In the genomic region with DNA sequence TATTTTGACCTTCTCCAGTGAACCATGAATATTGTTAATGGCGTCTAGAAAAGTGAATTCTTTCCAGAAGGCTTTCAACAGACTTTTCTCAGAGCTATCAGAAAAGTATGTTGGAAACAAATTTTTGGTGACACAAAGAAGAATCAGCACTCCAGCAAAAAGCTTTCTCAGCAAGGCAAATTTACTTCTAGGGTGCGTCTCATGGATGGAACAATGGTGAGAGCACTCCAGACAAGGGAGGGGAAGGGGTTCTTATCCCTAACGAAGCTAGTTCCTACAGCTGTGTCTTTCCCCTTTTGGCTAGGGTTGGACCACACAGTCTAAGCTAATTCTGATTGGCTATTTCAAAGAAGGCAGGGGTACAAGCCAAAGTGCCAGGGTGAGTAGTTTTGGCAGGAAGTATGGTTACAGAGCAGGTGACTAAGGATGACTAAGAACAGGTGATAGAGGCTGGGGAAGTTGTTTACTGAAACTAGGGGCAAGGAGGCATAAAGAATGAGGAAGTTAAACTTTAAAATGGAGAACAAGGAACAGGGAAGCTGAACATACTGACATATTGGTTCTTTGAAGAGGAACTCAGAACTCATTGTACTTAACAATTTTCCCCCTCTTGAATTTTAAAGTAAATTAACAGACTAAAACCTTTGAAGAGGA, we compare ENCODE assay signal across 13 cellular contexts.
DNase-seq lines count a peak whose midpoint lies in the region; ATAC-seq and TF ChIP-seq lines count a peak whose summit lies in the region.
"Had no signal": no experiment of that assay in that cellular context is flagged by ENCODE, and none has a peak within 500 bp of the region (broad histone marks: within the 10 kb centered on the region; RNA-seq: fewer than 3 reads in every experiment).

No MANE protein-coding gene starts in this region.

- peak overlapping the region; percentile 1 for H3K27ac Mint-ChIP-seq in activated B cell treated with CpG ODN at 0.5 μM for 24 hours
- no peak overlapping the region for H3K27ac Mint-ChIP-seq in activated T-cell treated with anti-CD3 and anti-CD28 coated beads, Interleukin-2, amount 50 U/mL, for 24 hours
- H3K27ac Mint-ChIP-seq: activated CD8-positive, alpha-beta T cell treated with anti-CD3 and anti-CD28 coated beads for 36 hours; H9 had no signal

- H3K4me3 Mint-ChIP-seq in activated B cell treated with CpG ODN at 0.5 μM for 24 hours = no peak overlapping the region
- no peak overlapping the region for H3K4me3 Mint-ChIP-seq in activated T-cell treated with anti-CD3 and anti-CD28 coated beads, Interleukin-2, amount 50 U/mL, for 24 hours
- H3K4me3 Mint-ChIP-seq: activated CD8-positive, alpha-beta T cell treated with anti-CD3 and anti-CD28 coated beads for 36 hours; H9; neural crest cell had no signal

- no peaks in the 10 kb centered on the region for H3K27me3 Mint-ChIP-seq in activated B cell treated with CpG ODN at 0.5 μM for 24 hours
- no peaks in the 10 kb centered on the region for H3K27me3 Mint-ChIP-seq in activated T-cell treated with anti-CD3 and anti-CD28 coated beads, Interleukin-2, amount 50 U/mL, for 24 hours
- H3K27me3 Mint-ChIP-seq: activated CD8-positive, alpha-beta T cell treated with anti-CD3 and anti-CD28 coated beads for 36 hours had no signal

- no peaks in the 10 kb centered on the region for H3K36me3 Mint-ChIP-seq in activated B cell treated with CpG ODN at 0.5 μM for 24 hours (ENCODE audit: low read depth)
- no peaks in the 10 kb centered on the region for H3K36me3 Mint-ChIP-seq in activated T-cell treated with anti-CD3 and anti-CD28 coated beads, Interleukin-2, amount 50 U/mL, for 24 hours (ENCODE audit: low read depth)

- H3K4me1 Mint-ChIP-seq in activated B cell treated with CpG ODN at 0.5 μM for 24 hours = peaks cover 10% of the 10 kb centered on the region
- no peaks in the 10 kb centered on the region for H3K4me1 Mint-ChIP-seq in activated T-cell treated with anti-CD3 and anti-CD28 coated beads, Interleukin-2, amount 50 U/mL, for 24 hours (ENCODE audit: low read depth)
- H3K4me1 Mint-ChIP-seq: neural crest cell had no signal

- ATAC-seq in activated B cell treated with CpG ODN at 0.5 μM for 24 hours (ENCODE audit: low read depth) (no peak), GM18867 (IDR thresholded peaks at IDR 0.05; ENCODE audit: unreplicated experiment) (no peak), HG03039 (IDR thresholded peaks at IDR 0.05; ENCODE audit: unreplicated experiment) (no peak)
- ATAC-seq: activated CD8-positive, alpha-beta T cell treated with anti-CD3 and anti-CD28 coated beads for 36 hours; gastroesophageal sphincter had no signal

- DNase-seq in NOMO-1 treated with DMSO at 0.1 percent for 48 hours (lab: John Stamatoyannopoulos, UW; ENCODE audit: unreplicated experiment) (peak; percentile 31), NOMO-1 treated with dmso at 0.1 percent for 144 hours (lab: John Stamatoyannopoulos, UW; ENCODE audit: unreplicated experiment) (no peak), LoVo (ENCODE audit: low spot score) (peak; percentile 9), activated B cell treated with CpG ODN at 0.5 μM for 24 hours (no peak), D341Med (ENCODE audit: low spot score) (no peak)
- DNase-seq in activated T-cell treated with anti-CD3 and anti-CD28 coated beads, Interleukin-2, amount 50 U/mL, for 24 hours = no peak
- DNase-seq: activated CD8-positive, alpha-beta T cell treated with anti-CD3 and anti-CD28 coated beads for 36 hours; H9; substantia nigra had no signal

- peaks cover 26% of the 10 kb centered on the region for H3K9me3 Mint-ChIP-seq in activated B cell treated with CpG ODN at 0.5 μM for 24 hours
- H3K9me3 Mint-ChIP-seq in activated T-cell treated with anti-CD3 and anti-CD28 coated beads, Interleukin-2, amount 50 U/mL, for 24 hours = peaks cover 24% of the 10 kb centered on the region

- intact Hi-C loops in activated B cell treated with CpG ODN at 0.5 μM for 24 hours (cut with micrococcal nuclease) = no loop called here

- TF ChIP-seq CTCF in activated B cell treated with CpG ODN at 0.5 μM for 24 hours (IDR thresholded peaks at IDR 0.05) = no peak

- POLR2A ChIA-PET in activated B cell treated with CpG ODN at 0.5 μM for 24 hours (lab: Charles Lee) = no interaction called here

- CTCF ChIA-PET in activated B cell treated with CpG ODN at 0.5 μM for 24 hours (lab: Charles Lee) = no interaction called here

Comparison
In these comparisons a context has a peak if more than half of its experiments do, and no peak if none do; other contexts are left out.
1. DNase-seq: peak in NOMO-1 treated with DMSO at 0.1 percent for 48 hours (single experiment) and LoVo (single experiment); none in NOMO-1 treated with dmso at 0.1 percent for 144 hours (single experiment), activated B cell treated with CpG ODN at 0.5 μM for 24 hours (single experiment), D341Med (single experiment) and activated T-cell treated with anti-CD3 and anti-CD28 coated beads, Interleukin-2, amount 50 U/mL, for 24 hours (single experiment).